12 cellular contexts compared by ENCODE assay signal in genomic region chr2:29606105-29606871, GRCh38.
DNase-seq lines count a peak whose midpoint lies in the region; ATAC-seq and TF ChIP-seq lines count a peak whose summit lies in the region.
"Had no signal": no experiment of that assay in that cellular context is flagged by ENCODE, and none has a peak within 500 bp of the region (broad histone marks: within the 10 kb centered on the region; RNA-seq: fewer than 3 reads in every experiment).

No MANE protein-coding gene starts in this region.

- no peaks in the 10 kb centered on the region for H3K9me3 ChIP-seq in adipocyte (ENCODE audit: control insufficient read depth, low read length)

- no peak overlapping the region for H3K4me3 ChIP-seq in adipocyte (ENCODE audit: low read length)

- no peaks in the 10 kb centered on the region for H3K9me3 Mint-ChIP-seq in HFFc6
- no peaks in the 10 kb centered on the region for H3K9me3 Mint-ChIP-seq in activated naive CD8-positive, alpha-beta T cell treated with anti-CD3 and anti-CD28 coated beads for 36 hours
- H3K9me3 Mint-ChIP-seq: activated T-helper 2 cell treated with anti-CD3 and anti-CD28 coated beads, Interferon-gamma antibody, Interleukin-2, Interleukin-4, amounts not matched to agents 10 μg/mL and 5 μg/mL and 100 μg/mL, durations not matched to agents 14 hours and 24 hours and 36 hours had no signal

- H3K36me3 ChIP-seq in adipocyte (ENCODE audit: control insufficient read depth, insufficient read depth, low read length, severe bottlenecking) = no peaks in the 10 kb centered on the region

- no peak for TF ChIP-seq CTCF in HFFc6 (IDR thresholded peaks at IDR 0.05)

- DNase-seq in A172 (ENCODE audit: low spot score) (peak; percentile 92), HFFc6 (peak; percentile 92), adipocyte (ENCODE audit: low read depth) (peak; percentile 47), foreskin melanocyte (peak; percentile 7), caudate nucleus (lab: John Stamatoyannopoulos, UW) (no peak)
- no peak for DNase-seq in activated naive CD8-positive, alpha-beta T cell treated with anti-CD3 and anti-CD28 coated beads for 36 hours
- DNase-seq: activated CD4-positive, CD25-positive, alpha-beta regulatory T cell treated with anti-CD3 and anti-CD28 coated beads, Interleukin-2, amount 50 U/mL, for 72 hours; SHP77 treated with DMSO at 0.1 percent for 48 hours had no signal

- peaks cover 38% of the 10 kb centered on the region for H3K4me1 Mint-ChIP-seq in HFFc6 (ENCODE audit: low read depth)
- no peaks in the 10 kb centered on the region for H3K4me1 Mint-ChIP-seq in activated naive CD8-positive, alpha-beta T cell treated with anti-CD3 and anti-CD28 coated beads for 36 hours
- H3K4me1 Mint-ChIP-seq: B cell had no signal

- H3K36me3 Mint-ChIP-seq in HFFc6 (ENCODE audit: low read depth) = 0 out of 2 replicates have a peak, but pooled peaks cover 5% of the 10 kb centered on the region
- no peaks in the 10 kb centered on the region for H3K36me3 Mint-ChIP-seq in activated naive CD8-positive, alpha-beta T cell treated with anti-CD3 and anti-CD28 coated beads for 36 hours

- H3K4me1 ChIP-seq in adipocyte (ENCODE audit: control insufficient read depth, insufficient read depth, low read length) = peaks cover 35% of the 10 kb centered on the region

- peak overlapping the region; percentile 67 for H3K4me3 Mint-ChIP-seq in HFFc6
- H3K4me3 Mint-ChIP-seq in activated naive CD8-positive, alpha-beta T cell treated with anti-CD3 and anti-CD28 coated beads for 36 hours = no peak overlapping the region
- H3K4me3 Mint-ChIP-seq: B cell had no signal

- H3K27ac ChIP-seq in caudate nucleus (ENCODE audit: low read depth, low read length) = no peak overlapping the region

- no peaks in the 10 kb centered on the region for H3K27me3 Mint-ChIP-seq in HFFc6 (ENCODE audit: insufficient read depth)
- peaks cover 17% of the 10 kb centered on the region for H3K27me3 Mint-ChIP-seq in activated naive CD8-positive, alpha-beta T cell treated with anti-CD3 and anti-CD28 coated beads for 36 hours

- ATAC-seq in GM21576 (IDR thresholded peaks at IDR 0.05; ENCODE audit: unreplicated experiment) (no peak), GM18868 (IDR thresholded peaks at IDR 0.05; ENCODE audit: unreplicated experiment) (no peak)

- peak overlapping the region; percentile 99 for H3K27ac Mint-ChIP-seq in HFFc6
- no peak overlapping the region for H3K27ac Mint-ChIP-seq in activated naive CD8-positive, alpha-beta T cell treated with anti-CD3 and anti-CD28 coated beads for 36 hours
- H3K27ac Mint-ChIP-seq: activated T-helper 2 cell treated with anti-CD3 and anti-CD28 coated beads, Interferon-gamma antibody, Interleukin-2, Interleukin-4, amounts not matched to agents 10 μg/mL and 5 μg/mL and 100 μg/mL, durations not matched to agents 14 hours and 24 hours and 36 hours; B cell had no signal

- no peaks in the 10 kb centered on the region for H3K27me3 ChIP-seq in adipocyte (replicated peaks; ENCODE audit: control insufficient read depth, insufficient read depth, low read length)

- H3K9ac ChIP-seq in adipocyte (ENCODE audit: low read length) = peak overlapping the region; percentile 67

Comparison
In these comparisons a context has a peak if more than half of its experiments do, and no peak if none do; other contexts are left out.
1. DNase-seq: peak in A172 (single experiment), HFFc6 (single experiment), adipocyte (single experiment) and foreskin melanocyte (single experiment); none in caudate nucleus (0 of 61) and activated naive CD8-positive, alpha-beta T cell treated with anti-CD3 and anti-CD28 coated beads for 36 hours (single experiment).